Comparison of ENCODE assay signal across 9 cellular contexts in genomic region chr1:108877858-108878257, GRCh38. TPM values are rescaled to one million over a fixed set of nuclear protein-coding genes. Genes with fewer than 3 reads are reported as not detected.
DNase-seq lines count a peak whose midpoint lies in the region; FAIRE-seq and TF ChIP-seq lines count a peak whose summit lies in the region.
"Had no signal": no experiment of that assay in that cellular context is flagged by ENCODE, and none has a peak within 500 bp of the region (broad histone marks: within the 10 kb centered on the region; RNA-seq: fewer than 3 reads in every experiment).

No MANE protein-coding gene starts in this region.

- H3K4me1 ChIP-seq in CD4-positive, alpha-beta memory T cell (ENCODE audit: insufficient read depth, low read length): peaks cover 16% of the 10 kb centered on the region
- H3K4me1 ChIP-seq in HUES48 (ENCODE audit: control insufficient read depth, insufficient read depth, low read length) (peaks cover 7% of the 10 kb centered on the region; the same call in 1 of the 2 replicates), tibial nerve (peaks cover 0 to 44% (median 2%) of the 10 kb centered on the region in 4 donors)

- peaks cover 7 to 12% (median 8%) of the 10 kb centered on the region in 4 donors for H3K4me1 Mint-ChIP-seq in CD4-positive, alpha-beta memory T cell

- no peak overlapping the region for H3K9ac ChIP-seq in HUES48 (ENCODE audit: low read depth, low read length)

- H3K27me3 ChIP-seq in CD4-positive, alpha-beta memory T cell (ENCODE audit: insufficient read depth, low read length): no peaks in the 10 kb centered on the region
- H3K27me3 ChIP-seq in HUES48 (ENCODE audit: control insufficient read depth, insufficient read depth, low read length) (peaks cover 10% of the 10 kb centered on the region), tibial nerve (no peaks in the 10 kb centered on the region)

- H3K27ac ChIP-seq in CD4-positive, alpha-beta memory T cell (ENCODE audit: low read depth, low read length): peak overlapping the region; percentile 13
- no peak overlapping the region for H3K27ac ChIP-seq in HUES48 (ENCODE audit: low read depth, low read length)
- peak overlapping the region; percentile 47 to 91 (median 80) for H3K27ac ChIP-seq in tibial nerve

- H3K27ac Mint-ChIP-seq in CD4-positive, alpha-beta memory T cell: peak overlapping the region in 6 of 7 donors; percentile 11 to 92 (median 89)

- POLR2A ChIA-PET in CD4-positive, alpha-beta memory T cell (lab: Charles Lee; ENCODE audit: partially characterized antibody): no interaction called here

- whole genome bisulfite sequencing in lower leg skin, 2 donors: 1 to 4% methylated on average over 8 of the region's 8 CpGs
- 6 to 9% methylated on average over 8 of the region's 8 CpGs for WGBS in tibial nerve, 2 donors

- no peaks in the 10 kb centered on the region for H3K9me3 Mint-ChIP-seq in CD4-positive, alpha-beta memory T cell

- CTCF ChIA-PET in CD4-positive, alpha-beta memory T cell (lab: Charles Lee; ENCODE audit: partially characterized antibody): interaction anchor here (1.0 kb wide), 1 partner anchor 51 kb away, joined by 4 read pairs; no protein-coding TSS in a partner anchor

- H3K36me3 Mint-ChIP-seq in CD4-positive, alpha-beta memory T cell: no peaks in the 10 kb centered on the region

- DNase-seq in CD4-positive, alpha-beta memory T cell: no peak
- DNase-seq in astrocyte of the cerebellum (ENCODE audit: low read depth) (no peak), lower leg skin (ENCODE audit: low spot score in 2 of 2) (no peak), tibial nerve (ENCODE audit: low spot score in 2 of 2) (no peak), LoVo (ENCODE audit: low spot score) (no peak), urothelium cell line (ENCODE audit: low spot score) (no peak)
- DNase-seq in activated CD8-positive, alpha-beta memory T cell treated with anti-CD3 and anti-CD28 coated beads, Interleukin-2, amount 50 U/mL, for 48 hours: no peak

- no peak for TF ChIP-seq CTCF in astrocyte of the cerebellum (IDR thresholded peaks at IDR 0.05; ENCODE audit: low read depth, low read length, missing control alignments)
- no peak for TF ChIP-seq CTCF in lower leg skin (IDR thresholded peaks at IDR 0.05)
- no peak for TF ChIP-seq CTCF in tibial nerve (IDR thresholded peaks at IDR 0.05)

- H3K4me3 ChIP-seq in CD4-positive, alpha-beta memory T cell (ENCODE audit: low read length in 2 of 2): peak overlapping the region; percentile 24 to 69
- H3K4me3 ChIP-seq in HUES48 (ENCODE audit: low read depth, low read length): peak overlapping the region; percentile 88
- H3K4me3 ChIP-seq in astrocyte of the cerebellum (ENCODE audit: low read depth, low read length): peak overlapping the region; percentile 85
- H3K4me3 ChIP-seq in lower leg skin (ENCODE audit: low read depth, poor library complexity, severe bottlenecking): peak overlapping the region; percentile 96
- H3K4me3 ChIP-seq in tibial nerve: peak overlapping the region; percentile 80 to 89 (median 84)

- FAIRE-seq in urothelium cell line (lab: Jason Lieb, UNC): no peak

- intact Hi-C loops in CD4-positive, alpha-beta memory T cell (cut with micrococcal nuclease): loop anchor here (2.0 to 5.0 kb wide), 2 partner anchors 79 to 164 kb away; partner anchors contain the start of gene WDR47
- intact Hi-C loops in lower leg skin (cut with DNase I; ENCODE audit: low total_unique reads): no loop called here

- peaks cover 0 to 1% of the 10 kb centered on the region in 2 donors for H3K27me3 Mint-ChIP-seq in CD4-positive, alpha-beta memory T cell

- in situ Hi-C loops in astrocyte of the cerebellum (cut with HindIII; ENCODE audit: low sequenced_read_pairs): no loop called here

- no peaks in the 10 kb centered on the region for H3K9me3 ChIP-seq in CD4-positive, alpha-beta memory T cell (ENCODE audit: control insufficient read depth in 1 of 2, low read length in 2 of 2)
- no peaks in the 10 kb centered on the region for H3K9me3 ChIP-seq in HUES48 (ENCODE audit: control insufficient read depth, insufficient read depth, low read length)
- no peaks in the 10 kb centered on the region for H3K9me3 ChIP-seq in tibial nerve

- no peak for TF ChIP-seq POLR2A in lower leg skin (IDR thresholded peaks at IDR 0.05)
- TF ChIP-seq POLR2A in tibial nerve (IDR thresholded peaks at IDR 0.05): no peak

- TF ChIP-seq EP300 in tibial nerve (IDR thresholded peaks at IDR 0.05): no peak

- H3K36me3 ChIP-seq in CD4-positive, alpha-beta memory T cell (ENCODE audit: insufficient read depth, low read length): no peaks in the 10 kb centered on the region
- no peaks in the 10 kb centered on the region for H3K36me3 ChIP-seq in HUES48 (ENCODE audit: control insufficient read depth, insufficient read depth, low read length)
- H3K36me3 ChIP-seq in tibial nerve: no peaks in the 10 kb centered on the region

- peak overlapping the region; percentile 92 to 97 (median 95) for H3K4me3 Mint-ChIP-seq in CD4-positive, alpha-beta memory T cell

RNA-seq across cellular contexts. Expression of gene GPSM2, which starts 1.1 kb away (rescaled TPM):
- 1 to 10 TPM; 1.4 to 1.8 TPM for total RNA-seq in CD4-positive, alpha-beta memory T cell
- polyA plus RNA-seq in CD4-positive, alpha-beta memory T cell: 1 to 10 TPM in 1 of 2 donors, under 1 TPM in 1; 0.55 to 1.2 TPM
- total RNA-seq in lower leg skin: 100 to 1,000 TPM; 100 to 129 (median 122) TPM
- total RNA-seq in tibial nerve: 10 to 100 TPM; 31.2 to 72.2 (median 45.7) TPM

RNA-seq across cellular contexts. Expression of gene AKNAD1, which starts 21.0 kb away (rescaled TPM):
- not detected for total RNA-seq in CD4-positive, alpha-beta memory T cell
- polyA plus RNA-seq in CD4-positive, alpha-beta memory T cell: not detected
- total RNA-seq in lower leg skin: 1 to 10 TPM; 2.8 to 5.5 (median 3.5) TPM
- 1 to 10 TPM in 2 of 4 donors, under 1 TPM in 1, not detected in 1; 0.44 to 5.5 (median 4.6) TPM for total RNA-seq in tibial nerve
- total RNA-seq: T-helper 2 cell treated with Interferon-gamma antibody and Interleukin-4, amounts not matched to agents 100 ng/mL and 5 ng/mL, for 36 hours had no signal

Comparison
In these comparisons a context has a peak if more than half of its experiments do, and no peak if none do; other contexts are left out.
1. RNA of gene GPSM2, which starts 1.1 kb away (total RNA-seq): 100 to 129 TPM in lower leg skin and 31.2 to 72.2 TPM in tibial nerve; 1.4 to 1.8 TPM in CD4-positive, alpha-beta memory T cell; every median in the first group is over 10 times any median in the second.
2. Peak in every context shown above with its lines, with median percentiles within 50 percentile points of each other: H3K4me3 ChIP-seq.